In the genomic region with DNA sequence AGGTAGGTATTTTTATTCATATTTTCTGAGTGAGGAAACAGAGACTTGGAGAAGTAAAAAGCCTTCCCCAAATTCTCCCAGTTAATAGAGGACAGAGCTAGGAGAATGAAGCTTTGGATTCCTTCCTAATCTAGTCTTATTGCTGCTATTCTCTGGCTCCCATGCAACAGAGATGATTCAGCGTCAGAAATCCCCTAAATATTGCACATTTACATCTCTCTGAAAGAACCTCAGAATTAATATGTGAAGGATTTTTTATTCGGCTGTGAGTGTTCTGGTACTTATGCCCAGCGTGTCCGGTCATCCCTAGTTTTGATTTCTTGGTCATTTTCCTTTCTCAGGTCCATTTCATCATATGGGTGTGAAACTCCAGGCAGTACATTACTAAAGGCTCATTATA, we compare ENCODE assay signal across 17 cellular contexts.
"Had no signal": no experiment of that assay in that cellular context is flagged by ENCODE, and none has a peak within 500 bp of the region (broad histone marks: within the 10 kb centered on the region; RNA-seq: fewer than 3 reads in every experiment).

No MANE protein-coding gene starts in this region.

- H3K27me3 Mint-ChIP-seq: stimulated activated memory B cell treated with anti-CD40 and anti-IgM and Interleukin-4, amounts not matched to agents 10 μg/mL and 1 μg/mL and 100 μg/mL, for 72 hours had no signal

- H3K4me3 Mint-ChIP-seq: activated naive CD8-positive, alpha-beta T cell treated with anti-CD3 and anti-CD28 coated beads, Interleukin-2, amount 10 ng/mL, durations not matched to agents 7 days and 5 days; neural crest cell; stimulated activated memory B cell treated with anti-CD40 and anti-IgM and Interleukin-4, amounts not matched to agents 10 μg/mL and 1 μg/mL and 100 μg/mL, for 72 hours; T-helper 2 cell treated with Interferon-gamma antibody and Interleukin-4, amounts not matched to agents 5 μg/mL and 100 μg/mL, for 36 hours had no signal

- H3K4me1 Mint-ChIP-seq: activated naive CD8-positive, alpha-beta T cell treated with anti-CD3 and anti-CD28 coated beads, Interleukin-2, amount 10 ng/mL, durations not matched to agents 7 days and 5 days; neural crest cell had no signal

- H3K27ac ChIP-seq: dorsolateral prefrontal cortex, heart left ventricle, lower lobe of right lung, ovary, sigmoid colon had no signal

- ATAC-seq: heart left ventricle; left colon; lower lobe of right lung; stimulated activated memory B cell treated with anti-CD40 and anti-IgM and Interleukin-4, amounts not matched to agents 10 μg/mL and 1 μg/mL and 100 μg/mL, for 72 hours had no signal

- H3K36me3 ChIP-seq: heart left ventricle, lower lobe of right lung, ovary, sigmoid colon had no signal

- H3K4me3 ChIP-seq: dorsolateral prefrontal cortex, heart left ventricle, lower lobe of right lung, ovary, sigmoid colon had no signal

- H3K27me3 ChIP-seq: dorsolateral prefrontal cortex, heart left ventricle, ovary, sigmoid colon had no signal

- H3K9me3 ChIP-seq: heart left ventricle, lower lobe of right lung, ovary, sigmoid colon had no signal

- H3K4me1 ChIP-seq: heart left ventricle, lower lobe of right lung had no signal

- H3K27ac Mint-ChIP-seq: activated naive CD8-positive, alpha-beta T cell treated with anti-CD3 and anti-CD28 coated beads, Interleukin-2, amount 10 ng/mL, durations not matched to agents 7 days and 5 days; stimulated activated memory B cell treated with anti-CD40 and anti-IgM and Interleukin-4, amounts not matched to agents 10 μg/mL and 1 μg/mL and 100 μg/mL, for 72 hours; T-helper 2 cell treated with Interferon-gamma antibody and Interleukin-4, amounts not matched to agents 5 μg/mL and 100 μg/mL, for 36 hours had no signal

- H3K36me3 Mint-ChIP-seq: activated naive CD8-positive, alpha-beta T cell treated with anti-CD3 and anti-CD28 coated beads, Interleukin-2, amount 10 ng/mL, durations not matched to agents 7 days and 5 days; stimulated activated memory B cell treated with anti-CD40 and anti-IgM and Interleukin-4, amounts not matched to agents 10 μg/mL and 1 μg/mL and 100 μg/mL, for 72 hours had no signal

- H3K9me3 Mint-ChIP-seq: activated naive CD8-positive, alpha-beta T cell treated with anti-CD3 and anti-CD28 coated beads, Interleukin-2, amount 10 ng/mL, durations not matched to agents 7 days and 5 days; neural crest cell; stimulated activated memory B cell treated with anti-CD40 and anti-IgM and Interleukin-4, amounts not matched to agents 10 μg/mL and 1 μg/mL and 100 μg/mL, for 72 hours; T-helper 2 cell treated with Interferon-gamma antibody and Interleukin-4, amounts not matched to agents 5 μg/mL and 100 μg/mL, for 36 hours had no signal

- DNase-seq: activated CD4-positive, alpha-beta T cell treated with anti-CD3 and anti-CD28 coated beads, Interleukin-2, amount 50 U/mL, for 1 hour; activated naive CD4-positive, alpha-beta T cell; activated naive CD8-positive, alpha-beta T cell treated with anti-CD3 and anti-CD28 coated beads, Interleukin-2, amount 10 ng/mL, durations not matched to agents 7 days and 5 days; activated T-cell treated with anti-CD3 and anti-CD28 coated beads for 4 hours; aorta; dorsolateral prefrontal cortex; heart left ventricle; left colon; lower lobe of right lung; midbrain; ovary; sigmoid colon; stimulated activated CD4-positive, alpha-beta T cell treated with anti-CD3 and anti-CD28 coated beads, Interleukin-2, amount 100 ng/mL, for 48 hours; trophoblast cell had no signal
